22 cellular contexts compared by ENCODE assay signal in the genomic region with DNA sequence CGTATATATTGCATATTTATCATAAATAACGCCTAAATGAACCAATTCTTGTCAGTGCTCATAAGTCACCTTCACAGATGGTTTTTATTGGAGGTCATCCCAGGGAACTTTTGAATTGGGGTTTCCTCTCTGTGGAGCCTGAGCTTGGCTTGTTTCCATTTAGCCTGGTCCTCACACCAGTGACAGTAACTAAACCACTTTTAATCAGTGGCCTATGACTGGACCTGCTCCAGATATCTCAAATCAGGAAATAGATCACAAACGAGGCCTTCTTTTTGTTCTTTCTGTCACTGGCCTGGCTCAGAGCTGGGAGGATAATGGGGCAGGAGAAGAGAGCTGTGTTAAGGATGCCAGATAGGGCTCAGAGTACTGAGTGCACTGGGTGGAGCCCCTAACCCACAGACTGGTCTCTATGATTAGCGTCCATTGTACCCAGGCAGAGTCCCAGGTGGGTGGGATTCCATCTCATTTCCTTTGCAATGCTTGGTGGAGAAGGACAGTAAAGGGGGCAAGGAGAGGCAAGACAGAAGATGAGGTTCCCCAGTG.
"Had no signal": no experiment of that assay in that cellular context is flagged by ENCODE, and none has a peak within 500 bp of the region (broad histone marks: within the 10 kb centered on the region; RNA-seq: fewer than 3 reads in every experiment).

No MANE protein-coding gene starts in this region.

- ATAC-seq: activated CD4-positive, alpha-beta T cell treated with anti-CD3 and anti-CD28 coated beads for 36 hours; activated T-cell treated with anti-CD3 and anti-CD28 coated beads, Interleukin-2, amount 50 U/mL, for 72 hours; T-cell had no signal

- H3K4me1 ChIP-seq: Peyer's patch had no signal

- H3K9me3 ChIP-seq: Peyer's patch, SJSA1 had no signal

- H3K27ac ChIP-seq: Peyer's patch, RWPE1, SJSA1, WERI-Rb-1 had no signal

- H3K27me3 ChIP-seq: Peyer's patch, SJSA1 had no signal

- H3K4me3 ChIP-seq: Peyer's patch, SJSA1 had no signal

- DNase-seq: activated CD4-positive, alpha-beta memory T cell treated with anti-CD3 and anti-CD28 coated beads, Interleukin-2, amount 10 ng/mL, durations not matched to agents 7 days and 5 days; activated CD4-positive, alpha-beta T cell treated with anti-CD3 and anti-CD28 coated beads for 36 hours; activated CD4-positive, alpha-beta T cell treated with anti-CD3 and anti-CD28 coated beads, Interleukin-2, amount 50 U/mL, for 1 hour; activated naive CD4-positive, alpha-beta T cell treated with anti-CD3 and anti-CD28 coated beads, Interleukin-2, amount 50 U/mL, for 16 hours; activated T-cell treated with anti-CD3 and anti-CD28 coated beads, Interleukin-2, amount 50 U/mL, for 72 hours; aorta; Kasumi-1; KBM-7; NCI-H1048; NCI-H146; NCI-H187 treated with DMSO at 0.1 percent for 48 hours; NCI-H2081 treated with DMSO at 0.1 percent for 48 hours; NCI-H446 treated with DMSO at 0.1 percent for 48 hours; NCI-H524 treated with DMSO at 0.1 percent for 48 hours; NCI-H748 treated with DMSO at 0.1 percent for 48 hours; NK-92 treated with Interleukin-12 subunit alpha and Interleukin-12 subunit beta, amount 100 ng/mL, for 24 hours; Peyer's patch; SHP77; T-cell; WERI-Rb-1 had no signal

- H3K36me3 ChIP-seq: Peyer's patch, SJSA1, WERI-Rb-1 had no signal
